In the genomic region with DNA sequence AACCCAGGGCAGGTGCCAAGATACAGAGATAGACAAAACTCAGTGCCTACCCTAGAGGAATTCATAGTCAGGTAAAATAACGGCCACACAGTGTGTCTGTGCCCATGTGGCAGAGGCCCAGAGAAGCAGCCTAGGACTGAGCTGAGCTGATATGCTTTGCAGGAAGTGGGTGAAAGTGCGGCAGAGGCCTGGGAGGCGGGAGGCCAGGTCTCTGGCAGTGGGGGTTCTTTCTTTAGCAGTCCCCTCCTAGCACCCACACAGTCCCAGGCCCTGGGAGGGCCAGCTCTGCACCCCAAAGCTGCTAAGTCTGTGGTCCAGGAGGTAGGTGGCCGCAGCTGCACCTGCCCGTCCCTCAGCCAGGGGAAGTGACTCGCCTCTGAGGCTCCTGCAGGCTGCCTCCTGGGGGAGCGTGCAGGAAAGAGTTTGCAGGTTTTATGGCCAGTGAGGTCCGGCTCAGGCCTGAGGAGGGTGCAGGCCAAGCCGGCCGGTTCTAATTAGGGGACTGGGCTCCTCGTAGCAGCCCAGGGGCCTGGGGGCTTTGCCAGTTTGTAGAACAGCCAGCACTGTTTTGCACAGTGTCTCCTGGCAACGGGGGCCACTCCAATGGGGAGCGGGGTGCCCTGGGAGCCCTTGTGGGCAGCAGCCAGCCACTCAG, we compare ENCODE assay signal across 9 cellular contexts.
DNase-seq lines count a peak whose midpoint lies in the region; ATAC-seq, FAIRE-seq and TF ChIP-seq lines count a peak whose summit lies in the region.
"Had no signal": no experiment of that assay in that cellular context is flagged by ENCODE, and none has a peak within 500 bp of the region (broad histone marks: within the 10 kb centered on the region; RNA-seq: fewer than 3 reads in every experiment).

No MANE protein-coding gene starts in this region.

- no peak for TF ChIP-seq POLR2A in tibial nerve (IDR thresholded peaks at IDR 0.05)

- peak overlapping the region in 1 of 3 donors; percentile 12 for H3K27ac Mint-ChIP-seq in CD4-positive, CD25-positive, alpha-beta regulatory T cell

- H3K36me3 ChIP-seq in CD4-positive, CD25-positive, alpha-beta regulatory T cell (ENCODE audit: control insufficient read depth, insufficient read depth, low read length): no peaks in the 10 kb centered on the region
- no peaks in the 10 kb centered on the region for H3K36me3 ChIP-seq in ascending aorta
- no peaks in the 10 kb centered on the region for H3K36me3 ChIP-seq in lower lobe of right lung
- H3K36me3 ChIP-seq in tibial nerve: no peaks in the 10 kb centered on the region

- DNase-seq in CD4-positive, CD25-positive, alpha-beta regulatory T cell: peak in 1 of 3 donors; percentile 64
- peak; percentile 72 for DNase-seq in LHCN-M2 (ENCODE audit: low read depth)
- DNase-seq in ascending aorta (ENCODE audit: low spot score in 2 of 2): no peak
- no peak for DNase-seq in lower lobe of right lung
- DNase-seq in D721Med (ENCODE audit: insufficient read length, low spot score): no peak
- no peak for DNase-seq in tibial nerve (ENCODE audit: low spot score in 2 of 2)
- no peak for DNase-seq in OCI-M2 (lab: John Stamatoyannopoulos, UW; ENCODE audit: unreplicated experiment)
- DNase-seq: H9 had no signal

- intact Hi-C loops in ascending aorta (cut with DNase I): loop anchor here (2.0 kb wide), 2 partner anchors 48 to 108 kb away; a partner anchor contains a TSS
- intact Hi-C loops in lower lobe of right lung (cut with DNase I): no loop called here

- TF ChIP-seq EP300 in tibial nerve (IDR thresholded peaks at IDR 0.05): no peak

- H3K4me1 ChIP-seq in CD4-positive, CD25-positive, alpha-beta regulatory T cell (ENCODE audit: control insufficient read depth, insufficient read depth, low read length, poor library complexity, severe bottlenecking): peaks cover 19% of the 10 kb centered on the region
- H3K4me1 ChIP-seq in ascending aorta: peaks cover 34 to 55% of the 10 kb centered on the region in 2 donors
- peaks cover 17% of the 10 kb centered on the region for H3K4me1 ChIP-seq in lower lobe of right lung
- peaks cover 0 to 18% (median 10%) of the 10 kb centered on the region in 4 donors for H3K4me1 ChIP-seq in tibial nerve

- peak overlapping the region in 2 of 4 donors; percentile 10 to 50 for H3K4me3 Mint-ChIP-seq in CD4-positive, CD25-positive, alpha-beta regulatory T cell
- H3K4me3 Mint-ChIP-seq: H9 had no signal

- TF ChIP-seq CTCF in ascending aorta (IDR thresholded peaks at IDR 0.05) (peak in 1 of 3 experiments; percentile 20), lower lobe of right lung (IDR thresholded peaks at IDR 0.05) (no peak), D721Med (IDR thresholded peaks at IDR 0.05; ENCODE audit: insufficient read depth, missing control alignments) (no peak), tibial nerve (IDR thresholded peaks at IDR 0.05) (no peak)

- FAIRE-seq in D721Med (lab: Jason Lieb, UNC): no peak

- H3K9me3 ChIP-seq in CD4-positive, CD25-positive, alpha-beta regulatory T cell (ENCODE audit: control insufficient read depth in 2 of 2, low read length in 2 of 2): no peaks in the 10 kb centered on the region
- H3K9me3 ChIP-seq in ascending aorta (no peaks in the 10 kb centered on the region), lower lobe of right lung (no peaks in the 10 kb centered on the region), tibial nerve (peaks cover 0 to under 1% (median 0%) of the 10 kb centered on the region in 4 donors)

- WGBS in tibial nerve, 2 donors: 71 to 81% methylated on average over 5 to 11 of the region's 13 CpGs

- H3K4me3 ChIP-seq in CD4-positive, CD25-positive, alpha-beta regulatory T cell (ENCODE audit: low read depth, low read length): no peak overlapping the region
- H3K4me3 ChIP-seq in ascending aorta: no peak overlapping the region
- no peak overlapping the region for H3K4me3 ChIP-seq in lower lobe of right lung
- no peak overlapping the region for H3K4me3 ChIP-seq in tibial nerve

- H3K27ac ChIP-seq in CD4-positive, CD25-positive, alpha-beta regulatory T cell (ENCODE audit: insufficient read depth, low read length, poor library complexity, severe bottlenecking): no peak overlapping the region
- H3K27ac ChIP-seq in ascending aorta (peak overlapping the region; percentile 87 to 93), lower lobe of right lung (peak overlapping the region; percentile 11), tibial nerve (no peak overlapping the region)

- H3K27me3 ChIP-seq in CD4-positive, CD25-positive, alpha-beta regulatory T cell (ENCODE audit: control insufficient read depth, insufficient read depth, low read length): no peaks in the 10 kb centered on the region
- H3K27me3 ChIP-seq in ascending aorta (no peaks in the 10 kb centered on the region), lower lobe of right lung (ENCODE audit: low read depth) (no peaks in the 10 kb centered on the region), tibial nerve (no peaks in the 10 kb centered on the region)

- no peaks in the 10 kb centered on the region for H3K27me3 Mint-ChIP-seq in CD4-positive, CD25-positive, alpha-beta regulatory T cell

- H3K9me3 Mint-ChIP-seq in CD4-positive, CD25-positive, alpha-beta regulatory T cell: peaks cover 0 to 2% (median 0%) of the 10 kb centered on the region in 7 donors
- H3K9me3 Mint-ChIP-seq: H9 had no signal

- H3K4me1 Mint-ChIP-seq in CD4-positive, CD25-positive, alpha-beta regulatory T cell: peaks cover 0 to 19% (median 8%) of the 10 kb centered on the region in 4 donors

- no peaks in the 10 kb centered on the region for H3K36me3 Mint-ChIP-seq in CD4-positive, CD25-positive, alpha-beta regulatory T cell

- ATAC-seq in CD4-positive, CD25-positive, alpha-beta regulatory T cell (ENCODE audit: low read depth in 2 of 2): peak; percentile 87 to 94
- peak; percentile 7 to 22 for ATAC-seq in lower lobe of right lung
- no peak for ATAC-seq in HG03108 (IDR thresholded peaks at IDR 0.05; ENCODE audit: unreplicated experiment)

Comparison
In these comparisons a context has a peak if more than half of its experiments do, and no peak if none do; other contexts are left out.
1. H3K27ac ChIP-seq: peak in ascending aorta (2 of 2) and lower lobe of right lung (single experiment); none in CD4-positive, CD25-positive, alpha-beta regulatory T cell (single experiment) and tibial nerve (0 of 4).